In the genomic region with DNA sequence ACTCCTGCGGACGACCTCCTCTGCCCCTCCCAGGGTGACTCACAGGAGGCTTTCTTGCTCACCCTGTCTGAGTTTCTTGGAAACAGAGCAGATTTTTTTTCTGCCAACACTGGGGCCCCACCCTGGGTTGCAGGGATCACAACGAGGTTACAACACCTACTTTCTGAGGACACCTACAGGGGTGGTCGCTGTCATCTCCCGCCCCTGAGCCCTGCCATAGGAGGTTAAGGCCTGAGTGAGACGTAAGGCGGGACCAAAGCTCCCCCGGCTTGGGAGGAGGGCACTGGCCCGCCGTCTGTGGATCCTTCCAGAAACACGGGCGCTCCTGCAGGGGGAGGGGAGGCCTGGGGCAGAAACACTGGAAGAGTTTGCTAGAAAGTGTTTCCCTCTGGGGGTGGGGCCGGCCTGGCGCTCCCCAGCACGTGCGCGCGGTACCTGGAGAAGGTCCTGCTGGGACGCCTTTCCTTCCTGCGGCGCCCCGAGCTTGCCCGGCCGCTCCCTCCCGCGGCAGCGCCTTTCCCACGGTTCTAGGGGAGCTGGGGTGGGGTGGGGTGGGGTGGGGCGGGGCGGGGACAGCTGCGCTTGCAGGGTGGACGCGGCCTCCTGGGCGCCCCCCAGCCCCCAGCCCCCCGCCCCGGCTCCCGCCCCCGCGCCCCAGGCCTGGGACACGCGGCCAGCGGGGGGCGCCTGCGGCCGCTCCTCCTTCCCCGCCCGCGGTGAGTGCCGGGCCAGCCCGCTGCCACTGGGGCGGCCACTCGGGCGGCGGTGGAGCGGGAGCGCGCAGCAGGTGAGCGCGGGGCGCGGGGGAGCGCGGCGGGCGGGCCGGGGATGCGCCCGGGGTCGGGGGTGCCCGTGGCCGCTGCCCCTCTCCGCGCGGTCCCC, we compare ENCODE assay signal across 8 cellular contexts. TPM values are rescaled to one million over a fixed set of nuclear protein-coding genes. Genes with fewer than 3 reads are reported as not detected.
DNase-seq lines count a peak whose midpoint lies in the region; ATAC-seq, FAIRE-seq and TF ChIP-seq lines count a peak whose summit lies in the region.

No MANE protein-coding gene starts in this region.

- ATAC-seq in GM19035 (IDR thresholded peaks at IDR 0.05; ENCODE audit: unreplicated experiment) = peak; percentile 81
- peak; percentile 83 for ATAC-seq in HG03354 (IDR thresholded peaks at IDR 0.05; ENCODE audit: poor library complexity, severe bottlenecking, unreplicated experiment)
- ATAC-seq in SK-N-SH treated with all-trans-retinoic acid at 6 μM for 48 hours = peak; percentile 71

- no peak for FAIRE-seq in small intestine (lab: Jason Lieb, UNC)

- 1% methylated on average over 31 to 74 of the region's 74 CpGs for WGBS in small intestine, 3 donors

- DNase-seq in BE2C (peak; percentile 67), ascending aorta (ENCODE audit: low spot score in 2 of 2) (peak in 1 of 2 donors; percentile 81), small intestine (peak; percentile 56), NCI-H1092 treated with DMSO at 0.1 percent for 48 hours (lab: John Stamatoyannopoulos, UW) (no peak)

- H3K4me3 ChIP-seq in BE2C (ENCODE audit: low read depth, low read length) (peak overlapping the region; percentile 70), ascending aorta (peak overlapping the region; percentile 71 to 77), iPS-18a (ENCODE audit: low read length) (peak overlapping the region; percentile 49), small intestine (ENCODE audit: low read depth in 1 of 2, low read length in 2 of 2) (peak overlapping the region; percentile 50 to 61)

- no peaks in the 10 kb centered on the region for H3K36me3 ChIP-seq in BE2C
- no peaks in the 10 kb centered on the region for H3K36me3 ChIP-seq in ascending aorta
- H3K36me3 ChIP-seq in iPS-18a (ENCODE audit: control insufficient read depth, low read depth, low read length) = no peaks in the 10 kb centered on the region
- no peaks in the 10 kb centered on the region for H3K36me3 ChIP-seq in small intestine (ENCODE audit: control insufficient read depth in 2 of 2, insufficient read depth in 2 of 2, low read length in 2 of 2)

- H3K9me3 ChIP-seq in BE2C (no peaks in the 10 kb centered on the region), ascending aorta (no peaks in the 10 kb centered on the region), iPS-18a (ENCODE audit: control insufficient read depth, low read depth, low read length) (no peaks in the 10 kb centered on the region), small intestine (ENCODE audit: control insufficient read depth, low read depth) (no peaks in the 10 kb centered on the region)

- H3K4me1 ChIP-seq in BE2C (peaks cover 2% of the 10 kb centered on the region), ascending aorta (peaks cover 7 to 10% of the 10 kb centered on the region in 2 donors), iPS-18a (ENCODE audit: control insufficient read depth, low read depth, low read length) (peaks cover 9% of the 10 kb centered on the region), small intestine (ENCODE audit: control insufficient read depth in 2 of 2, insufficient read depth in 1 of 2, low read depth in 1 of 2, low read length in 1 of 2) (peaks cover 0 to 2% of the 10 kb centered on the region in 2 donors)

- H3K27me3 ChIP-seq in BE2C (peaks cover 5% of the 10 kb centered on the region), ascending aorta (no peaks in the 10 kb centered on the region), iPS-18a (ENCODE audit: control insufficient read depth, insufficient read depth, low read length) (peaks cover 19% of the 10 kb centered on the region), small intestine (ENCODE audit: control insufficient read depth in 2 of 2, insufficient read depth in 2 of 2, low read length in 2 of 2) (no peaks in the 10 kb centered on the region)

- H3K9ac ChIP-seq in iPS-18a (ENCODE audit: low read length) = no peak overlapping the region

- intact Hi-C loops in ascending aorta (cut with DNase I) = loop anchor here (2.0 to 5.0 kb wide), 2 partner anchors 19 to 122 kb away; a partner anchor contains a TSS

- peak overlapping the region in 1 of 2 donors; percentile 13 for H3K27ac ChIP-seq in ascending aorta
- no peak overlapping the region for H3K27ac ChIP-seq in iPS-18a (ENCODE audit: low read length)
- peak overlapping the region in 1 of 2 donors; percentile 32 for H3K27ac ChIP-seq in small intestine (ENCODE audit: low read depth in 1 of 2, low read length in 1 of 2)

- TF ChIP-seq CTCF in BE2C (IDR thresholded peaks at IDR 0.05; ENCODE audit: low read depth, low read length) (0 out of 2 replicates have a peak, but pooled peaks have one; percentile 5), ascending aorta (IDR thresholded peaks at IDR 0.05) (peak in 1 of 3 experiments; percentile 19)

TF ChIP-seq in SK-N-SH treated with all-trans-retinoic acid at 6 μM for 48 hours, 23 proteins besides CTCF, POLR2A, EP300 and RAD21:
- TF ChIP-seq PPARA (CRISPR knock-in tag; IDR thresholded peaks at IDR 0.05; ENCODE audit: borderline replicate concordance) (no peak), ZNF70 (CRISPR knock-in tag; IDR thresholded peaks at IDR 0.05) (no peak), ESRRG (CRISPR knock-in tag; IDR thresholded peaks at IDR 0.05) (no peak), BACH2 (CRISPR knock-in tag; IDR thresholded peaks at IDR 0.05; ENCODE audit: borderline replicate concordance) (no peak), CSDC2 (CRISPR knock-in tag; IDR thresholded peaks at IDR 0.05) (no peak), ARNTL (CRISPR knock-in tag; IDR thresholded peaks at IDR 0.05; ENCODE audit: borderline replicate concordance, low read depth) (no peak), ZC3H10 (CRISPR knock-in tag; IDR thresholded peaks at IDR 0.05) (no peak), OSR1 (CRISPR knock-in tag; IDR thresholded peaks at IDR 0.05) (no peak), ZNF565 (CRISPR knock-in tag; conservative IDR thresholded peaks at IDR 0.05; ENCODE audit: low read depth) (no peak), TOX (CRISPR knock-in tag; IDR thresholded peaks at IDR 0.05; ENCODE audit: borderline replicate concordance) (no peak), GLIS3 (CRISPR knock-in tag; IDR thresholded peaks at IDR 0.05) (no peak), TCF4 (CRISPR knock-in tag; IDR thresholded peaks at IDR 0.05; ENCODE audit: borderline replicate concordance) (no peak)
- TF ChIP-seq, protein P1, sequence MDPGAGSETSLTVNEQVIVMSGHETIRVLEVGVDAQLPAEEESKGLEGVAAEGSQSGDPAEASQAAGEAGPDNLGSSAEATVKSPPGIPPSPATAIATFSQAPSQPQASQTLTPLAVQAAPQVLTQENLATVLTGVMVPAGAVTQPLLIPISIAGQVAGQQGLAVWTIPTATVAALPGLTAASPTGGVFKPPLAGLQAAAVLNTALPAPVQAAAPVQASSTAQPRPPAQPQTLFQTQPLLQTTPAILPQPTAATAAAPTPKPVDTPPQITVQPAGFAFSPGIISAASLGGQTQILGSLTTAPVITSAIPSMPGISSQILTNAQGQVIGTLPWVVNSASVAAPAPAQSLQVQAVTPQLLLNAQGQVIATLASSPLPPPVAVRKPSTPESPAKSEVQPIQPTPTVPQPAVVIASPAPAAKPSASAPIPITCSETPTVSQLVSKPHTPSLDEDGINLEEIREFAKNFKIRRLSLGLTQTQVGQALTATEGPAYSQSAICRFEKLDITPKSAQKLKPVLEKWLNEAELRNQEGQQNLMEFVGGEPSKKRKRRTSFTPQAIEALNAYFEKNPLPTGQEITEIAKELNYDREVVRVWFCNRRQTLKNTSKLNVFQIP (CRISPR knock-in tag; IDR thresholded peaks at IDR 0.05; ENCODE audit: borderline replicate concordance, low read depth) = no peak
- TF ChIP-seq, protein P2, sequence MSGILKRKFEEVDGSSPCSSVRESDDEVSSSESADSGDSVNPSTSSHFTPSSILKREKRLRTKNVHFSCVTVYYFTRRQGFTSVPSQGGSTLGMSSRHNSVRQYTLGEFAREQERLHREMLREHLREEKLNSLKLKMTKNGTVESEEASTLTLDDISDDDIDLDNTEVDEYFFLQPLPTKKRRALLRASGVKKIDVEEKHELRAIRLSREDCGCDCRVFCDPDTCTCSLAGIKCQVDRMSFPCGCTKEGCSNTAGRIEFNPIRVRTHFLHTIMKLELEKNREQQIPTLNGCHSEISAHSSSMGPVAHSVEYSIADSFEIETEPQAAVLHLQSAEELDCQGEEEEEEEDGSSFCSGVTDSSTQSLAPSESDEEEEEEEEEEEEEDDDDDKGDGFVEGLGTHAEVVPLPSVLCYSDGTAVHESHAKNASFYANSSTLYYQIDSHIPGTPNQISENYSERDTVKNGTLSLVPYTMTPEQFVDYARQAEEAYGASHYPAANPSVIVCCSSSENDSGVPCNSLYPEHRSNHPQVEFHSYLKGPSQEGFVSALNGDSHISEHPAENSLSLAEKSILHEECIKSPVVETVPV (CRISPR knock-in tag; IDR thresholded peaks at IDR 0.05) = no peak
- TF ChIP-seq, protein P3, sequence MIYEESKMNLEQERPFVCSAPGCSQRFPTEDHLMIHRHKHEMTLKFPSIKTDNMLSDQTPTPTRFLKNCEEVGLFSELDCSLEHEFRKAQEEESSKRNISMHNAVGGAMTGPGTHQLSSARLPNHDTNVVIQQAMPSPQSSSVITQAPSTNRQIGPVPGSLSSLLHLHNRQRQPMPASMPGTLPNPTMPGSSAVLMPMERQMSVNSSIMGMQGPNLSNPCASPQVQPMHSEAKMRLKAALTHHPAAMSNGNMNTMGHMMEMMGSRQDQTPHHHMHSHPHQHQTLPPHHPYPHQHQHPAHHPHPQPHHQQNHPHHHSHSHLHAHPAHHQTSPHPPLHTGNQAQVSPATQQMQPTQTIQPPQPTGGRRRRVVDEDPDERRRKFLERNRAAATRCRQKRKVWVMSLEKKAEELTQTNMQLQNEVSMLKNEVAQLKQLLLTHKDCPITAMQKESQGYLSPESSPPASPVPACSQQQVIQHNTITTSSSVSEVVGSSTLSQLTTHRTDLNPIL (CRISPR knock-in tag; IDR thresholded peaks at IDR 0.05; ENCODE audit: low read depth) = no peak
- TF ChIP-seq, protein P4, sequence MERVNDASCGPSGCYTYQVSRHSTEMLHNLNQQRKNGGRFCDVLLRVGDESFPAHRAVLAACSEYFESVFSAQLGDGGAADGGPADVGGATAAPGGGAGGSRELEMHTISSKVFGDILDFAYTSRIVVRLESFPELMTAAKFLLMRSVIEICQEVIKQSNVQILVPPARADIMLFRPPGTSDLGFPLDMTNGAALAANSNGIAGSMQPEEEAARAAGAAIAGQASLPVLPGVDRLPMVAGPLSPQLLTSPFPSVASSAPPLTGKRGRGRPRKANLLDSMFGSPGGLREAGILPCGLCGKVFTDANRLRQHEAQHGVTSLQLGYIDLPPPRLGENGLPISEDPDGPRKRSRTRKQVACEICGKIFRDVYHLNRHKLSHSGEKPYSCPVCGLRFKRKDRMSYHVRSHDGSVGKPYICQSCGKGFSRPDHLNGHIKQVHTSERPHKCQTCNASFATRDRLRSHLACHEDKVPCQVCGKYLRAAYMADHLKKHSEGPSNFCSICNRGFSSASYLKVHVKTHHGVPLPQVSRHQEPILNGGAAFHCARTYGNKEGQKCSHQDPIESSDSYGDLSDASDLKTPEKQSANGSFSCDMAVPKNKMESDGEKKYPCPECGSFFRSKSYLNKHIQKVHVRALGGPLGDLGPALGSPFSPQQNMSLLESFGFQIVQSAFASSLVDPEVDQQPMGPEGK (CRISPR knock-in tag; IDR thresholded peaks at IDR 0.05; ENCODE audit: borderline replicate concordance) = no peak
TF ChIP-seq in SK-N-SH treated with all-trans-retinoic acid at 6 μM for 48 hours: peak in this region for 0.

RNA-seq across cellular contexts. Expression of a gene that starts 20.7 kb away (rescaled TPM):
- polyA plus RNA-seq in BE2C (2012; ENCODE audit: insufficient read depth, insufficient read length, low read depth) = 26.2 TPM
- total RNA-seq in ascending aorta = 8.2 TPM
- 1 to 10 TPM in 1 of 3 donors, under 1 TPM in 2; 0.45 to 6.3 (median 0.54) TPM for polyA plus RNA-seq in small intestine
